1 cellular context compared by ENCODE assay signal in genomic region chr18:23265691-23266399, GRCh38.
TF ChIP-seq lines count a peak whose summit lies in the region.

No MANE protein-coding gene starts in this region.

TF ChIP-seq in HepG2, 621 proteins besides CTCF, POLR2A, EP300 and RAD21 (continued from another document):
- TF ChIP-seq KIAA2018 (CRISPR knock-in tag; IDR thresholded peaks at IDR 0.05; ENCODE audit: borderline replicate concordance), result no peak
- no peak for TF ChIP-seq CBX5 (CRISPR knock-in tag; IDR thresholded peaks at IDR 0.05; ENCODE audit: borderline replicate concordance)
- TF ChIP-seq NR3C1 (CRISPR knock-in tag; IDR thresholded peaks at IDR 0.05), result no peak
- TF ChIP-seq ZNF816 (CRISPR knock-in tag; IDR thresholded peaks at IDR 0.05; ENCODE audit: borderline replicate concordance), result no peak
- no peak for TF ChIP-seq KDM3A (CRISPR knock-in tag; IDR thresholded peaks at IDR 0.05; ENCODE audit: low read depth)
- TF ChIP-seq EED (CRISPR knock-in tag; IDR thresholded peaks at IDR 0.05), result no peak
- TF ChIP-seq WIZ (CRISPR knock-in tag; IDR thresholded peaks at IDR 0.05), result no peak
- no peak for TF ChIP-seq DRAP1 (CRISPR knock-in tag; IDR thresholded peaks at IDR 0.05)
- TF ChIP-seq ZNF790 (CRISPR knock-in tag; IDR thresholded peaks at IDR 0.05; ENCODE audit: borderline replicate concordance), result no peak
- no peak for TF ChIP-seq ZNF503 (CRISPR knock-in tag; IDR thresholded peaks at IDR 0.05)
- TF ChIP-seq KLF9 (CRISPR knock-in tag; IDR thresholded peaks at IDR 0.05; ENCODE audit: low read depth), result no peak
- TF ChIP-seq HNF1A (IDR thresholded peaks at IDR 0.05; ENCODE audit: low read depth), result no peak
- TF ChIP-seq HNF1A (CRISPR knock-in tag; IDR thresholded peaks at IDR 0.05; ENCODE audit: borderline replicate concordance), result no peak
- no peak for TF ChIP-seq ZXDC (CRISPR knock-in tag; IDR thresholded peaks at IDR 0.05)
- no peak for TF ChIP-seq ZNF709 (CRISPR knock-in tag; IDR thresholded peaks at IDR 0.05)
- TF ChIP-seq SMARCE1 (IDR thresholded peaks at IDR 0.05; ENCODE audit: borderline replicate concordance), result no peak
- TF ChIP-seq HINFP (CRISPR knock-in tag; IDR thresholded peaks at IDR 0.05; ENCODE audit: low read depth), result no peak
- TF ChIP-seq EEA1 (CRISPR knock-in tag; IDR thresholded peaks at IDR 0.05; ENCODE audit: borderline replicate concordance), result no peak
- TF ChIP-seq ZHX2 (IDR thresholded peaks at IDR 0.05; ENCODE audit: low read depth), result no peak
- no peak for TF ChIP-seq ZHX2 (CRISPR knock-in tag; IDR thresholded peaks at IDR 0.05; ENCODE audit: borderline replicate concordance)
TF ChIP-seq in HepG2: peak in this region for 0.
